20 cellular contexts compared by ENCODE assay signal in genomic region chr12:85803231-85803630, GRCh38. TPM values are rescaled to one million over a fixed set of nuclear protein-coding genes. Genes with fewer than 3 reads are reported as not detected.
DNase-seq lines count a peak whose midpoint lies in the region; ATAC-seq and TF ChIP-seq lines count a peak whose summit lies in the region.
"Had no signal": no experiment of that assay in that cellular context is flagged by ENCODE, and none has a peak within 500 bp of the region (broad histone marks: within the 10 kb centered on the region; RNA-seq: fewer than 3 reads in every experiment).

No MANE protein-coding gene starts in this region.

- H3K4ac ChIP-seq in mesenchymal stem cell (ENCODE audit: low read depth in 1 of 2, low read length in 2 of 2): no peak overlapping the region

- no peak overlapping the region for H4K8ac ChIP-seq in mesenchymal stem cell (ENCODE audit: low read length)

- WGBS in mesenchymal stem cell: 80% methylated on average over 1 of the region's 1 CpG

- POLR2A ChIA-PET in HCT116 (lab: Charles Lee): no interaction called here

- no peak overlapping the region for H3K9ac ChIP-seq in HCT116 (ENCODE audit: low read length)
- H3K9ac ChIP-seq in mesenchymal stem cell (ENCODE audit: low read length): peak overlapping the region; percentile 57
- H3K9ac ChIP-seq in MM.1S (ENCODE audit: low read length): no peak overlapping the region

- H3K4me2 ChIP-seq in HCT116 (ENCODE audit: low read length): no peak overlapping the region
- no peak overlapping the region for H3K4me2 ChIP-seq in mesenchymal stem cell (ENCODE audit: low read length, poor library complexity, severe bottlenecking)
- H3K4me2 ChIP-seq in MM.1S (ENCODE audit: low read depth, low read length): no peak overlapping the region

- no peak overlapping the region for H2BK12ac ChIP-seq in mesenchymal stem cell (ENCODE audit: low read length in 2 of 2)

- H3K27ac ChIP-seq in HCT116 (ENCODE audit: low read depth, low read length) (no peak overlapping the region), mesenchymal stem cell (ENCODE audit: low read length, poor library complexity, severe bottlenecking) (no peak overlapping the region), MM.1S (ENCODE audit: low read length) (no peak overlapping the region)
- H3K27ac ChIP-seq: right lobe of liver, vagina had no signal

- RAD21 ChIA-PET in HCT116 (lab: Charles Lee; ENCODE audit: low non-redundant PET in 1 of 2, low total read pairs in 2 of 2, uncharacterized antibody in 2 of 2, unreplicated experiment in 2 of 2): no interaction called here

- intact Hi-C loops in HCT116 (cut with micrococcal nuclease): no loop called here

- H2BK120ac ChIP-seq in mesenchymal stem cell (ENCODE audit: low read depth, low read length): no peak overlapping the region

- no peaks in the 10 kb centered on the region for H3K79me1 ChIP-seq in mesenchymal stem cell (replicated peaks; ENCODE audit: low read length, poor library complexity, severe bottlenecking)

- H3K27me3 ChIP-seq in HCT116 (ENCODE audit: insufficient read depth, low read length) (no peaks in the 10 kb centered on the region), mesenchymal stem cell (ENCODE audit: control insufficient read depth in 1 of 2, insufficient read depth in 1 of 2, low read length in 2 of 2) (no peaks in the 10 kb centered on the region), MM.1S (replicated peaks; ENCODE audit: insufficient read depth, low read length) (no peaks in the 10 kb centered on the region)
- H3K27me3 ChIP-seq: right lobe of liver, vagina had no signal

- CTCF ChIA-PET in HCT116 (lab: Charles Lee): no interaction called here

- no peak overlapping the region for H3K23ac ChIP-seq in mesenchymal stem cell (ENCODE audit: low read length in 2 of 2)

- no peak overlapping the region for H2AK5ac ChIP-seq in mesenchymal stem cell (ENCODE audit: low read length, severe bottlenecking)

- no peak for TF ChIP-seq RAD21 in HCT116 (IDR thresholded peaks at IDR 0.05; ENCODE audit: low read depth)

- DNase-seq in AG10803 (ENCODE audit: low read depth) (peak; percentile 47), HCT116 (ENCODE audit: low read depth, low spot score) (no peak), choroid plexus epithelial cell (ENCODE audit: low read depth) (peak; percentile 35), mesenchymal stem cell (no peak), MM.1S (no peak), SKM-1 treated with dmso at 0.1 percent for 144 hours (lab: John Stamatoyannopoulos, UW; ENCODE audit: unreplicated experiment) (no peak)
- no peak for DNase-seq in activated CD8-positive, alpha-beta memory T cell treated with anti-CD3 and anti-CD28 coated beads, Interleukin-2, amount 50 U/mL, for 48 hours
- DNase-seq: activated CD4-positive, CD25-positive, alpha-beta regulatory T cell treated with anti-CD3 and anti-CD28 coated beads, Interleukin-2, amount 50 U/mL, for 72 hours; activated CD8-positive, alpha-beta T cell treated with anti-CD3 and anti-CD28 coated beads, Interleukin-2, amount 10 ng/mL, durations not matched to agents 7 days and 5 days; activated naive CD4-positive, alpha-beta T cell treated with Interleukin-2 at 50 U/mL for 16 hours; activated T-cell treated with anti-CD3 and anti-CD28 coated beads, Interleukin-2, amount 50 U/mL, for 1 hour; amniotic stem cell; caudate nucleus; CD4-positive, alpha-beta T cell; naive thymus-derived CD8-positive, alpha-beta T cell; NCI-H1436; NCI-H748 treated with DMSO at 0.1 percent for 48 hours; right lobe of liver had no signal

- no peak for TF ChIP-seq CTCF in AG10803 (conservative IDR thresholded peaks at IDR 0.05; ENCODE audit: low read length)
- TF ChIP-seq CTCF in HCT116 (IDR thresholded peaks at IDR 0.05 in 2 of 3, conservative IDR thresholded peaks at IDR 0.05 in 1 of 3; ENCODE audit: borderline replicate concordance in 1 of 3, insufficient read depth in 1 of 3, low read depth in 2 of 3, low read length in 2 of 3): no peak
- TF ChIP-seq CTCF in choroid plexus epithelial cell (conservative IDR thresholded peaks at IDR 0.05; ENCODE audit: low read depth, low read length): no peak
- no peak for TF ChIP-seq CTCF in MM.1S (IDR thresholded peaks at IDR 0.05; ENCODE audit: low read length)

- H3K9me3 ChIP-seq in HCT116 (ENCODE audit: control insufficient read depth in 1 of 2, insufficient read depth in 1 of 2, low read depth in 1 of 2, low read length in 2 of 2): no peaks in the 10 kb centered on the region
- H3K9me3 ChIP-seq in mesenchymal stem cell (ENCODE audit: control insufficient read depth, low read length): no peaks in the 10 kb centered on the region
- no peaks in the 10 kb centered on the region for H3K9me3 ChIP-seq in MM.1S (replicated peaks; ENCODE audit: insufficient read depth, low read length)
- H3K9me3 ChIP-seq: right lobe of liver, vagina had no signal

- peaks cover 0 to 9% of the 10 kb centered on the region in 2 experiments; a peak in 2 of 4 replicates for H3K4me1 ChIP-seq in HCT116 (ENCODE audit: control insufficient read depth in 1 of 2, insufficient read depth in 2 of 2, low read length in 2 of 2)
- no peaks in the 10 kb centered on the region for H3K4me1 ChIP-seq in mesenchymal stem cell (ENCODE audit: control insufficient read depth, insufficient read depth, low read depth, low read length)
- no peaks in the 10 kb centered on the region for H3K4me1 ChIP-seq in MM.1S (ENCODE audit: low read length)
- H3K4me1 ChIP-seq: right lobe of liver, vagina had no signal

- no peak overlapping the region for H2BK5ac ChIP-seq in mesenchymal stem cell (ENCODE audit: low read depth, low read length, poor library complexity, severe bottlenecking)

- H4K20me1 ChIP-seq in HCT116 (ENCODE audit: insufficient read depth) (no peaks in the 10 kb centered on the region), MM.1S (ENCODE audit: insufficient read depth, low read length) (no peaks in the 10 kb centered on the region)

- H3K9me2 ChIP-seq in HCT116 (ENCODE audit: insufficient read depth) (no peaks in the 10 kb centered on the region), MM.1S (replicated peaks; ENCODE audit: insufficient read depth, low read length) (no peaks in the 10 kb centered on the region)

- peak overlapping the region; percentile 47 for H2AFZ ChIP-seq in HCT116 (ENCODE audit: low read depth, low read length, poor library complexity, severe bottlenecking)
- no peak overlapping the region for H2AFZ ChIP-seq in mesenchymal stem cell (ENCODE audit: low read depth, low read length)
- H2AFZ ChIP-seq in MM.1S (ENCODE audit: low read length): no peak overlapping the region

- H3K79me2 ChIP-seq in HCT116 (ENCODE audit: insufficient read depth, low read length): no peaks in the 10 kb centered on the region
- no peaks in the 10 kb centered on the region for H3K79me2 ChIP-seq in MM.1S (ENCODE audit: low read length)

- H3K14ac ChIP-seq in mesenchymal stem cell (ENCODE audit: low read length in 2 of 2): no peak overlapping the region

- no peak overlapping the region for H3K18ac ChIP-seq in mesenchymal stem cell (ENCODE audit: low read depth in 1 of 2, low read length in 2 of 2)

- H3F3A ChIP-seq in MM.1S (ENCODE audit: insufficient read depth, low read length): no peaks in the 10 kb centered on the region

- H3K4me3 ChIP-seq in AG10803 (ENCODE audit: low read length): no peak overlapping the region
- no peak overlapping the region for H3K4me3 ChIP-seq in HCT116 (replicated peaks in 1 of 2; ENCODE audit: low read depth in 1 of 2, low read length in 2 of 2)
- H3K4me3 ChIP-seq in choroid plexus epithelial cell (ENCODE audit: low read depth, low read length): no peak overlapping the region
- H3K4me3 ChIP-seq in mesenchymal stem cell (ENCODE audit: insufficient read depth in 1 of 2, low read depth in 1 of 2, low read length in 2 of 2): no peak overlapping the region
- H3K4me3 ChIP-seq in MM.1S (ENCODE audit: low read length): no peak overlapping the region
- H3K4me3 ChIP-seq: K562, right lobe of liver, vagina had no signal

- no peak overlapping the region for H2BK15ac ChIP-seq in mesenchymal stem cell (ENCODE audit: low read depth, poor library complexity, severe bottlenecking)

- no TSS peak for BruUV-seq in HCT116 (replicated peaks; lab: Mats Ljungman, UMichigan)

- no peak overlapping the region for H4K91ac ChIP-seq in mesenchymal stem cell (ENCODE audit: low read length)

- TF ChIP-seq POLR2A in HCT116 (IDR thresholded peaks at IDR 0.05; ENCODE audit: borderline replicate concordance, extremely low read depth, insufficient read depth, insufficient read length): no peak

- H3K36me3 ChIP-seq in HCT116 (ENCODE audit: control insufficient read depth in 1 of 2, insufficient read depth in 2 of 2, low read length in 2 of 2) (no peaks in the 10 kb centered on the region), mesenchymal stem cell (ENCODE audit: control insufficient read depth in 1 of 2, insufficient read depth in 2 of 2, low read depth in 1 of 2, low read length in 2 of 2) (peaks cover 0 to 2% of the 10 kb centered on the region in 2 experiments), MM.1S (replicated peaks; ENCODE audit: insufficient read depth, low read length) (no peaks in the 10 kb centered on the region)
- H3K36me3 ChIP-seq: right lobe of liver, vagina had no signal

- ATAC-seq in HCT116: no peak
- ATAC-seq: activated CD8-positive, alpha-beta T cell treated with anti-CD3 and anti-CD28 coated beads, Interleukin-2, amount 10 ng/mL, durations not matched to agents 7 days and 5 days; K562; naive thymus-derived CD8-positive, alpha-beta T cell; right lobe of liver had no signal

TF ChIP-seq in HCT116, 20 proteins besides CTCF, POLR2A, EP300 and RAD21:
- no peak for TF ChIP-seq POLR2AphosphoS5 (IDR thresholded peaks at IDR 0.05; ENCODE audit: low read depth, low read length)
- TF ChIP-seq SRF (IDR thresholded peaks at IDR 0.05; ENCODE audit: low read depth): no peak
- no peak for TF ChIP-seq CBX3 (IDR thresholded peaks at IDR 0.05; ENCODE audit: low read depth)
- TF ChIP-seq ZNF274 (IDR thresholded peaks at IDR 0.05; ENCODE audit: low read depth, low read length): no peak
- peak; percentile 62 for TF ChIP-seq CEBPB (IDR thresholded peaks at IDR 0.05; ENCODE audit: low read depth)
- no peak for TF ChIP-seq FOSL1 (IDR thresholded peaks at IDR 0.05; ENCODE audit: low read depth)

RNA-seq across cellular contexts. Expression of gene RASSF9, which starts 33.0 kb away (rescaled TPM):
- not detected for total RNA-seq in HCT116 (2021; ENCODE audit: unreplicated experiment)
- 0.01 TPM in 1 of 2 replicates, not detected in the other for polyA plus RNA-seq in HCT116 (2012)
- polyA plus RNA-seq in mesenchymal stem cell (2013, experiment 1 of 2): 0.04 TPM
- polyA plus RNA-seq in mesenchymal stem cell (2013, experiment 2 of 2): 0.07 TPM
- total RNA-seq: activated CD8-positive, alpha-beta T cell treated with anti-CD3 and anti-CD28 coated beads, Interleukin-2, amount 10 ng/mL, durations not matched to agents 7 days and 5 days; CD4-positive, alpha-beta T cell; K562; naive thymus-derived CD8-positive, alpha-beta T cell had no signal
- polyA plus RNA-seq: K562; naive thymus-derived CD8-positive, alpha-beta T cell had no signal

Comparison
In these comparisons a context has a peak if more than half of its experiments do, and no peak if none do; other contexts are left out.
1. DNase-seq: peak in AG10803 (single experiment) and choroid plexus epithelial cell (single experiment); none in HCT116 (single experiment), mesenchymal stem cell (single experiment), MM.1S (single experiment), activated CD8-positive, alpha-beta memory T cell treated with anti-CD3 and anti-CD28 coated beads, Interleukin-2, amount 50 U/mL, for 48 hours (single experiment) and SKM-1 treated with dmso at 0.1 percent for 144 hours (single experiment).